ENCODE assay signal across 18 cellular contexts in the genomic region with DNA sequence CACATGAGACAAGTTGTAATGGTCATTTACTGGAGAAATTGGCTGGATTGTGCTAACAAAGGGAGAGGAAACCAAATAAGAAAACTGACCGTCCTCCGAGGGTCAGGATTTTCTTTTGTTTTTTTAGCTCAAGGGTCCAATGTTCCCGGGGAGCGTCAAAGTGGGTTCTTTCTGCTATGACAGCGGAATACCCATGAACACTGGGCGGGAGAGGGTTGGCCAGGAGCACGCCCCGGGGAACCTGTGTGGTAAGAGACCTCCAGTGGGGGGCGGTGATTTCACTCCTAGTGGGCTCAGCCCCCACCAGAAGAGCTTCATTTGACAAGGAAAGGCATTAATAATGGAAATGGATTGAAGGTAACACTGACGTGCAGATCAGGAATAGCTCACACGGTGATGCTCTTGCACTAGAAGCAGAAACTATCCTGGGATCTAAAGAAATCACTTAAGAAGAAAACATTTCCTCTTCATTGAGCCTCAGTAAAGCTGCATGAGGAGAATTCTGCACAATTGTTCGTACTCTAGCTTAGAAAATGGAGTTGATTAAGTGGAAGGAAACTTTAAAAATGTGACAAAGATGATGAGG.
DNase-seq lines count a peak whose midpoint lies in the region; ATAC-seq and TF ChIP-seq lines count a peak whose summit lies in the region.
"Had no signal": no experiment of that assay in that cellular context is flagged by ENCODE, and none has a peak within 500 bp of the region (broad histone marks: within the 10 kb centered on the region; RNA-seq: fewer than 3 reads in every experiment).

No MANE protein-coding gene starts in this region.

- no peak overlapping the region for H2BK15ac ChIP-seq in mesenchymal stem cell (ENCODE audit: low read depth, poor library complexity, severe bottlenecking)

- H3K9me2 ChIP-seq in SK-N-SH: no peaks in the 10 kb centered on the region; the same call in 1 of the 2 replicates

- TF ChIP-seq POLR2A in testis (IDR thresholded peaks at IDR 0.05): no peak

- no peaks in the 10 kb centered on the region for H3K79me1 ChIP-seq in mesenchymal stem cell (replicated peaks; ENCODE audit: low read length, poor library complexity, severe bottlenecking)
- peaks cover 2% of the 10 kb centered on the region for H3K79me1 ChIP-seq in trophoblast cell (ENCODE audit: low read length)

- H2BK120ac ChIP-seq in mesenchymal stem cell (ENCODE audit: low read depth, low read length) (peak overlapping the region; percentile 68), trophoblast cell (ENCODE audit: insufficient read depth, low read length, poor library complexity) (no peak overlapping the region)

- no peak for DNase-seq in SK-N-SH
- peak; percentile 62 for DNase-seq in choroid plexus epithelial cell (ENCODE audit: low read depth)
- DNase-seq in mesenchymal stem cell: peak; percentile 42
- no peak for DNase-seq in testis
- no peak for DNase-seq in activated CD4-positive, CD25-positive, alpha-beta regulatory T cell (lab: John Stamatoyannopoulos, UW)
- no peak for DNase-seq in trophoblast cell
- no peak for DNase-seq in HuH-7 (ENCODE audit: low spot score)
- DNase-seq: 8988T; activated CD8-positive, alpha-beta memory T cell treated with anti-CD3 and anti-CD28 coated beads for 24 hours; adrenal gland; CD4-positive, alpha-beta memory T cell; NCI-H2081 treated with DMSO at 0.1 percent for 48 hours; NCI-H69; RPMI8226; stimulated activated CD4-positive, alpha-beta T cell treated with anti-CD3 and anti-CD28 coated beads, Interleukin-2, amount 100 ng/mL, for 24 hours; T-helper 1 cell had no signal

- H2AFZ ChIP-seq in SK-N-SH (ENCODE audit: low read depth): no peak overlapping the region
- H2AFZ ChIP-seq in mesenchymal stem cell (ENCODE audit: low read depth, low read length): no peak overlapping the region
- H2AFZ ChIP-seq in trophoblast cell (ENCODE audit: insufficient read depth, low read length, poor library complexity): no peak overlapping the region

- no peak overlapping the region for H3K9ac ChIP-seq in SK-N-SH
- H3K9ac ChIP-seq in mesenchymal stem cell (ENCODE audit: low read length): no peak overlapping the region
- no peak overlapping the region for H3K9ac ChIP-seq in trophoblast cell (ENCODE audit: low read length)

- H3K36me3 ChIP-seq in SK-N-SH (replicated peaks in 1 of 2; ENCODE audit: control insufficient read depth in 1 of 2, insufficient read depth in 2 of 2, low read length in 1 of 2) (peaks cover 4 to 19% of the 10 kb centered on the region in 2 experiments), mesenchymal stem cell (ENCODE audit: control insufficient read depth in 1 of 2, insufficient read depth in 2 of 2, low read depth in 1 of 2, low read length in 2 of 2) (no peaks in the 10 kb centered on the region), testis (ENCODE audit: low read depth, missing control alignments) (no peaks in the 10 kb centered on the region), trophoblast cell (ENCODE audit: control insufficient read depth in 1 of 2, insufficient read depth in 2 of 2, low read length in 2 of 2) (no peaks in the 10 kb centered on the region)
- H3K36me3 ChIP-seq: adrenal gland, HAP-1 had no signal

- H3K9me3 ChIP-seq in SK-N-SH: no peaks in the 10 kb centered on the region
- H3K9me3 ChIP-seq in mesenchymal stem cell (ENCODE audit: control insufficient read depth, low read length): no peaks in the 10 kb centered on the region
- H3K9me3 ChIP-seq in testis: no peaks in the 10 kb centered on the region
- no peaks in the 10 kb centered on the region for H3K9me3 ChIP-seq in trophoblast cell (ENCODE audit: insufficient read depth, low read depth, low read length)
- H3K9me3 ChIP-seq: adrenal gland, HAP-1 had no signal

- no peak overlapping the region for H4K12ac ChIP-seq in trophoblast cell (ENCODE audit: low read depth, low read length)

- H3K4me2 ChIP-seq in SK-N-SH: no peak overlapping the region
- no peak overlapping the region for H3K4me2 ChIP-seq in mesenchymal stem cell (ENCODE audit: low read length, poor library complexity, severe bottlenecking)
- no peak overlapping the region for H3K4me2 ChIP-seq in trophoblast cell (ENCODE audit: low read length)

- peaks cover 6% of the 10 kb centered on the region for H3K79me2 ChIP-seq in SK-N-SH (ENCODE audit: insufficient read depth)
- H3K79me2 ChIP-seq in trophoblast cell (ENCODE audit: control insufficient read depth, insufficient read depth, low read length, poor library complexity): no peaks in the 10 kb centered on the region

- no peak overlapping the region for H4K8ac ChIP-seq in mesenchymal stem cell (ENCODE audit: low read length)
- H4K8ac ChIP-seq in trophoblast cell (ENCODE audit: low read depth, low read length): no peak overlapping the region

- peaks cover 12% of the 10 kb centered on the region for H3F3A ChIP-seq in SK-N-SH (replicated peaks; ENCODE audit: insufficient read depth)

- no peak for ATAC-seq in SK-N-SH treated with all-trans-retinoic acid at 6 μM for 48 hours

- H3K4me3 ChIP-seq in SK-N-SH (ENCODE audit: low read depth in 2 of 2, low read length in 1 of 2): no peak overlapping the region
- H3K4me3 ChIP-seq in choroid plexus epithelial cell (ENCODE audit: low read depth, low read length): no peak overlapping the region
- H3K4me3 ChIP-seq in mesenchymal stem cell (ENCODE audit: insufficient read depth in 1 of 2, low read depth in 1 of 2, low read length in 2 of 2): no peak overlapping the region
- no peak overlapping the region for H3K4me3 ChIP-seq in testis
- H3K4me3 ChIP-seq in trophoblast cell (ENCODE audit: low read depth, low read length): no peak overlapping the region
- H3K4me3 ChIP-seq: adrenal gland, HAP-1 had no signal

- H2BK12ac ChIP-seq in mesenchymal stem cell (ENCODE audit: low read length in 2 of 2): peak overlapping the region in 1 of 2 experiments; percentile 77
- H2BK12ac ChIP-seq in trophoblast cell (ENCODE audit: low read length): no peak overlapping the region

- H3K14ac ChIP-seq in mesenchymal stem cell (ENCODE audit: low read length in 2 of 2) (no peak overlapping the region), trophoblast cell (ENCODE audit: low read length) (no peak overlapping the region)

- peak; percentile 43 for TF ChIP-seq CTCF in SK-N-SH (IDR thresholded peaks at IDR 0.05)
- peak; percentile 51 for TF ChIP-seq CTCF in choroid plexus epithelial cell (conservative IDR thresholded peaks at IDR 0.05; ENCODE audit: low read depth, low read length)
- peak in 2 of 3 experiments; percentile 15 to 19 for TF ChIP-seq CTCF in testis (IDR thresholded peaks at IDR 0.05)

- no peak overlapping the region for H3K23ac ChIP-seq in mesenchymal stem cell (ENCODE audit: low read length in 2 of 2)
- H3K23ac ChIP-seq in trophoblast cell (ENCODE audit: low read length): no peak overlapping the region

- CTCF ChIA-PET in SK-N-SH (lab: Yijun Ruan, JAX): interaction anchor here (0.6 to 5.5 kb wide), 12 partner anchors 8 to 1424 kb away, joined by 3 to 26 read pairs (median 4); no protein-coding TSS in a partner anchor

- POLR2A ChIA-PET in SK-N-SH (lab: Yijun Ruan, JAX): no interaction called here

- H3K27ac ChIP-seq in SK-N-SH (ENCODE audit: low read depth in 2 of 2, low read length in 1 of 2) (peak overlapping the region in 1 of 2 experiments; percentile 39; a peak in 2 of 4 replicates), mesenchymal stem cell (ENCODE audit: low read length, poor library complexity, severe bottlenecking) (no peak overlapping the region), testis (no peak overlapping the region), trophoblast cell (ENCODE audit: low read depth, low read length) (no peak overlapping the region)
- H3K27ac ChIP-seq: adrenal gland had no signal

- H4K91ac ChIP-seq in mesenchymal stem cell (ENCODE audit: low read length) (peak overlapping the region; percentile 78), trophoblast cell (ENCODE audit: low read depth, low read length) (no peak overlapping the region)

- WGBS in SK-N-SH (ENCODE audit: low lambda C conversion rate): 90% methylated on average over 12 of the region's 12 CpGs
- WGBS in mesenchymal stem cell: 92% methylated on average over 12 of the region's 12 CpGs
- 64 to 71% methylated on average over 12 of the region's 12 CpGs for WGBS in testis, 2 donors
- no CpG with 5 or more reads among the region's 12 CpGs for WGBS in trophoblast cell (ENCODE audit: extremely low coverage, insufficient coverage, insufficient read length)

- H3K4ac ChIP-seq in mesenchymal stem cell (ENCODE audit: low read depth in 1 of 2, low read length in 2 of 2) (peak overlapping the region in 1 of 2 experiments; percentile 61), trophoblast cell (ENCODE audit: low read depth, low read length) (no peak overlapping the region)

- H3K4me1 ChIP-seq in SK-N-SH (ENCODE audit: control insufficient read depth in 1 of 2, insufficient read depth in 2 of 2, low read depth in 1 of 2, low read length in 1 of 2) (peaks cover 13 to 21% of the 10 kb centered on the region in 2 experiments; a peak in 3 of 4 replicates), mesenchymal stem cell (ENCODE audit: control insufficient read depth, insufficient read depth, low read depth, low read length) (peaks cover 4% of the 10 kb centered on the region), testis (peaks cover 5% of the 10 kb centered on the region), trophoblast cell (ENCODE audit: control insufficient read depth in 1 of 2, insufficient read depth in 2 of 2, low read length in 2 of 2) (no peaks in the 10 kb centered on the region)
- H3K4me1 ChIP-seq: HAP-1 had no signal

- H2BK5ac ChIP-seq in mesenchymal stem cell (ENCODE audit: low read depth, low read length, poor library complexity, severe bottlenecking): no peak overlapping the region
- H2BK5ac ChIP-seq in trophoblast cell (ENCODE audit: low read depth, low read length, poor library complexity): no peak overlapping the region

- no peak for TF ChIP-seq EP300 in SK-N-SH (IDR thresholded peaks at IDR 0.05; ENCODE audit: borderline replicate concordance in 1 of 2, low read depth in 1 of 2, low read length in 1 of 2)

- intact Hi-C loops in testis (cut with DNase I; ENCODE audit: low total_unique reads): no loop called here

- TF ChIP-seq RAD21 in SK-N-SH (IDR thresholded peaks at IDR 0.05; ENCODE audit: low read length): peak; percentile 48

- no peak overlapping the region for H2AK5ac ChIP-seq in mesenchymal stem cell (ENCODE audit: low read length, severe bottlenecking)
- H2AK5ac ChIP-seq in trophoblast cell (ENCODE audit: low read length): no peak overlapping the region

- H3K27me3 ChIP-seq in SK-N-SH (ENCODE audit: insufficient read depth): no peaks in the 10 kb centered on the region
- no peaks in the 10 kb centered on the region for H3K27me3 ChIP-seq in mesenchymal stem cell (ENCODE audit: control insufficient read depth in 1 of 2, insufficient read depth in 1 of 2, low read length in 2 of 2)
- H3K27me3 ChIP-seq in testis: no peaks in the 10 kb centered on the region
- H3K27me3 ChIP-seq in trophoblast cell (ENCODE audit: insufficient read depth, low read length): no peaks in the 10 kb centered on the region
- H3K27me3 ChIP-seq: adrenal gland had no signal

- H4K20me1 ChIP-seq in SK-N-SH (ENCODE audit: insufficient read depth): no peaks in the 10 kb centered on the region

- peak overlapping the region in 1 of 2 experiments; percentile 52 for H3K18ac ChIP-seq in mesenchymal stem cell (ENCODE audit: low read depth in 1 of 2, low read length in 2 of 2)
- no peak overlapping the region for H3K18ac ChIP-seq in trophoblast cell (ENCODE audit: low read length)

TF ChIP-seq in SK-N-SH treated with all-trans-retinoic acid at 6 μM for 48 hours, 23 proteins besides CTCF, POLR2A, EP300 and RAD21 (continues in another document):
- TF ChIP-seq TOX (CRISPR knock-in tag; IDR thresholded peaks at IDR 0.05; ENCODE audit: borderline replicate concordance): no peak

Comparison
In these comparisons a context has a peak if more than half of its experiments do, and no peak if none do; other contexts are left out.
1. DNase-seq: peak in choroid plexus epithelial cell (single experiment) and mesenchymal stem cell (single experiment); none in SK-N-SH (single experiment), testis (single experiment), activated CD4-positive, CD25-positive, alpha-beta regulatory T cell (0 of 4), trophoblast cell (0 of 2) and HuH-7 (single experiment).
2. Peak in every context shown above with its lines, with median percentiles within 50 percentile points of each other: CTCF ChIP-seq.